Comparison of ENCODE assay signal across 21 cellular contexts in genomic region chr9:13932472-13933267, GRCh38.
DNase-seq lines count a peak whose midpoint lies in the region; ATAC-seq, FAIRE-seq and TF ChIP-seq lines count a peak whose summit lies in the region.
"Had no signal": no experiment of that assay in that cellular context is flagged by ENCODE, and none has a peak within 500 bp of the region (broad histone marks: within the 10 kb centered on the region; RNA-seq: fewer than 3 reads in every experiment).

No MANE protein-coding gene starts in this region.

- no peaks in the 10 kb centered on the region for H3K9me3 ChIP-seq in A549
- H3K9me3 ChIP-seq in heart left ventricle = no peaks in the 10 kb centered on the region
- H3K9me3 ChIP-seq: BE2C had no signal

- TF ChIP-seq CTCF in A549 (IDR thresholded peaks at IDR 0.05) = no peak
- TF ChIP-seq CTCF in heart left ventricle (IDR thresholded peaks at IDR 0.05) = no peak

- 28% methylated on average over 10 of the region's 10 CpGs for WGBS in A549 (ENCODE audit: missing lambda C conversion rate)
- WGBS in heart left ventricle, 4 donors = 47 to 50% (median 48%) methylated on average over 10 of the region's 10 CpGs

- H3K4me1 ChIP-seq in A549 (no peaks in the 10 kb centered on the region), heart left ventricle (peaks cover 0 to 15% (median 4%) of the 10 kb centered on the region in 12 donors)
- H3K4me1 ChIP-seq: BE2C had no signal

- FAIRE-seq in A549 (lab: Jason Lieb, UNC) = no peak
- FAIRE-seq: A204.1, D721Med, GM19239, H54 had no signal

- CTCF ChIA-PET in A549 (lab: Yijun Ruan, JAX) = interaction anchor here (0.7 kb wide), 1 partner anchor 11 kb away, joined by 3 read pairs; no protein-coding TSS in a partner anchor

- no peaks in the 10 kb centered on the region for H3K36me3 ChIP-seq in heart left ventricle
- H3K36me3 ChIP-seq: BE2C had no signal

- H3K4me3 ChIP-seq in A549 (no peak overlapping the region), heart left ventricle (no peak overlapping the region)

- TF ChIP-seq EP300 in A549 (IDR thresholded peaks at IDR 0.05) = no peak

- H3K4me2 ChIP-seq in A549 = no peak overlapping the region

- ATAC-seq in A549 = no peak
- ATAC-seq in heart left ventricle = peak in 2 of 4 donors; percentile 33 to 48
- no peak for ATAC-seq in GM19324 (IDR thresholded peaks at IDR 0.05; ENCODE audit: low FRiP score, unreplicated experiment)
- ATAC-seq: HCT116 had no signal

- no peaks in the 10 kb centered on the region for H3K27me3 ChIP-seq in heart left ventricle
- H3K27me3 ChIP-seq: BE2C had no signal

- intact Hi-C loops in heart left ventricle (cut with DNase I) = loop anchor here in 1 of 10 donors (10.0 kb wide), 1 partner anchor 488 kb away; no protein-coding TSS in a partner anchor

- H3K27ac ChIP-seq in A549 (no peak overlapping the region), heart left ventricle (peak overlapping the region in 7 of 12 donors; percentile 11 to 61 (median 31))
- H3K27ac ChIP-seq: C4-2B, HL-60 had no signal

- TF ChIP-seq POLR2A in A549 (IDR thresholded peaks at IDR 0.05; ENCODE audit: low read length) = no peak
- no peak for TF ChIP-seq POLR2A in heart left ventricle (IDR thresholded peaks at IDR 0.05)

- DNase-seq in A549 (ENCODE audit: low read depth in 1 of 2, low spot score in 1 of 2) = no peak
- peak; percentile 77 for DNase-seq in NCI-H446 treated with DMSO at 0.1 percent for 48 hours (lab: John Stamatoyannopoulos, UW)
- no peak for DNase-seq in heart left ventricle
- DNase-seq in left kidney (ENCODE audit: low read depth, low spot score) = peak; percentile 84
- no peak for DNase-seq in SIG-M5 treated with dmso at 0.1 percent for 504 hours (lab: John Stamatoyannopoulos, UW; ENCODE audit: unreplicated experiment)
- DNase-seq in NCI-H1048 (lab: John Stamatoyannopoulos, UW) = no peak
- DNase-seq in COR-L47 (lab: John Stamatoyannopoulos, UW) = no peak
- DNase-seq: BE2C; CD4-positive, alpha-beta memory T cell; DMS153; DMS79 treated with DMSO at 0.1 percent for 48 hours; EL; GDM1 had no signal

- no peak for TF ChIP-seq RAD21 in A549 (conservative IDR thresholded peaks at IDR 0.05 in 1 of 2, IDR thresholded peaks at IDR 0.05 in 1 of 2)

- POLR2A ChIA-PET in A549 (lab: Yijun Ruan, JAX) = no interaction called here

TF ChIP-seq in A549, 52 proteins besides CTCF, POLR2A, EP300 and RAD21:
- TF ChIP-seq CBX8 (IDR thresholded peaks at IDR 0.05) (peak; percentile 80; the same call in 1 of the 2 replicates), BCL3 (IDR thresholded peaks at IDR 0.05) (no peak)
TF ChIP-seq in A549: peak in this region for 1.

Comparison
In these comparisons a context has a peak if more than half of its experiments do, and no peak if none do; other contexts are left out.
1. DNase-seq: peak in NCI-H446 treated with DMSO at 0.1 percent for 48 hours (single experiment) and left kidney (single experiment); none in A549 (0 of 2), heart left ventricle (0 of 5), SIG-M5 treated with dmso at 0.1 percent for 504 hours (single experiment), NCI-H1048 (single experiment) and COR-L47 (single experiment).
2. H3K27ac ChIP-seq: peak in heart left ventricle (7 of 12); none in A549 (0 of 2).